In genomic region chr10:123149162-123149567, GRCh38 we compare ENCODE assay signal across 1 cellular context.
TF ChIP-seq lines count a peak whose summit lies in the region.

No MANE protein-coding gene starts in this region.

TF ChIP-seq in GM23338, 12 proteins besides CTCF, POLR2A, EP300 and RAD21 (continued from another document):
- no peak for TF ChIP-seq ZNF462 (CRISPR knock-in tag; IDR thresholded peaks at IDR 0.05)
TF ChIP-seq in GM23338: peak in this region for 1.
